Comparison of ENCODE assay signal across 7 cellular contexts in the genomic region with DNA sequence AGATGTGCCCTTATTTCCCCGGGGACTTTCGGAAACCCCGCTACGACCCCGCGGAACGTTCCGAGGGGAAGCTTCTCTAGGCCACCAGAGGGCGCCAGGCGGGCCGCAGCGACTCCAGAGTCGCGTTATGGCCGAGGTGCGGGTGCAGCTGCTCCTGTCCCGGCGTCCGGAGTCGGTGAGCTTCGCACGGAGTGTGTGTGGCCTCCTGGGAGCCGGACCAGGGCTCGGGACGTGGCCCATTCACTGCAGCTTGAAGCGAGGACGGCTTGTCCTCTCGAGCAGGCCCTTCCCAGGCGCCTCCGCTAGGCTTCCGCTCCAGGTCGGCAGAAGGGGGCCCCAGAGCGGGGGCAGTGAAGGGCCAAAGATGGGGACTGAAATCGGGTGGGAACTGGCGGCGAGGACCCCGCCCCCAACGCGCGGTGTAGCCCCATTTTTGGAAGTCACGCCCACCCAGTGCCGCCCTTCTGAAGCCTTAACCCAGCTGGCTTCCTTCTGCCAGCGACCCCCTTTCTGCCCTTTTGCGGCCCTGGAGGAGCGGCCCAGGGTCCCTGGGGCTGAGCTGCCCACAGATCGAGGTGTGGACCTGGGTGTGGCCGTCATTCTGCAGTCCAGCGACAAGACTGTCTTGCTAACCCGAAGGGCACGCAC.
DNase-seq lines count a peak whose midpoint lies in the region; ATAC-seq and TF ChIP-seq lines count a peak whose summit lies in the region.

A gene with protein sequence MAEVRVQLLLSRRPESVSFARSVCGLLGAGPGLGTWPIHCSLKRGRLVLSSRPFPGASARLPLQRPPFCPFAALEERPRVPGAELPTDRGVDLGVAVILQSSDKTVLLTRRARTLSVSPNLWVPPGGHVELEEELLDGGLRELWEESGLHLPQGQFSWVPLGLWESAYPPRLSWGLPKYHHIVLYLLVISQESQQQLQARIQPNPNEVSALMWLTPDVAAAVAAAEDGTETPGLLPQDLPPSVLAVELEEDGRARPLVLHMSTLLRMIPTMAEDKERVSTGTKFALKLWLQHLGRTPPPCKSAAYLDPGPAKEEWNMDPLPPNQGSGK (plus strand): TSS at position 117 of the 648 bp plus-strand sequence. CDS start 11 bp downstream, at position 128.

- ATAC-seq in HG02763 (IDR thresholded peaks at IDR 0.05; ENCODE audit: unreplicated experiment) = peak; percentile 68

- peak within 1 kb of the TSS; percentile 67 for H3K4me3 ChIP-seq in brain microvascular endothelial cell (ENCODE audit: low read depth, low read length)

- peaks cover 55% of the 10 kb centered on the region for H3K36me3 ChIP-seq in brain microvascular endothelial cell (replicated peaks)

- in situ Hi-C loops in GM13976 (cut with MboI; ENCODE audit: low sequenced_read_pairs, unreplicated experiment) (no loop called here), brain microvascular endothelial cell (cut with HindIII; ENCODE audit: low pct_ligation_motif_present, low sequenced_read_pairs) (no loop called here)

- no peaks in the 10 kb centered on the region for H3K27me3 ChIP-seq in brain microvascular endothelial cell (replicated peaks)

- DNase-seq in GM13976 (ENCODE audit: low spot score) (peak; percentile 89), NCI-H1930 (lab: John Stamatoyannopoulos, UW) (peak; percentile 78 to 84), UCSD-AML1 (lab: John Stamatoyannopoulos, UW; ENCODE audit: unreplicated experiment) (peak; percentile 80), brain microvascular endothelial cell (peak; percentile 65), iPS-NIHi7 (ENCODE audit: extremely low spot score) (peak; percentile 94)
- peak; percentile 46 to 57 for DNase-seq in stimulated activated CD4-positive, alpha-beta T cell treated with anti-CD3 and anti-CD28 coated beads, Interleukin-12 subunit alpha, Interleukin-12 subunit beta, amount 100 ng/mL, for 24 hours (ENCODE audit: low read depth in 2 of 2)

- H3K27ac ChIP-seq in brain microvascular endothelial cell = peak within 1 kb of the TSS; percentile 42

- TF ChIP-seq CTCF in GM13976 (IDR thresholded peaks at IDR 0.05; ENCODE audit: borderline replicate concordance, control extremely low read depth, extremely low read depth, insufficient read depth, missing control alignments) (peak; percentile 90), brain microvascular endothelial cell (IDR thresholded peaks at IDR 0.05; ENCODE audit: low read depth, low read length, missing control alignments) (peak; percentile 98)

Comparison
In these comparisons a context has a peak if more than half of its experiments do, and no peak if none do; other contexts are left out.
1. Peak in every context shown above with its lines: DNase-seq, ATAC-seq, H3K4me3 ChIP-seq and H3K27ac ChIP-seq.